9 cellular contexts compared by ENCODE assay signal in the genomic region with DNA sequence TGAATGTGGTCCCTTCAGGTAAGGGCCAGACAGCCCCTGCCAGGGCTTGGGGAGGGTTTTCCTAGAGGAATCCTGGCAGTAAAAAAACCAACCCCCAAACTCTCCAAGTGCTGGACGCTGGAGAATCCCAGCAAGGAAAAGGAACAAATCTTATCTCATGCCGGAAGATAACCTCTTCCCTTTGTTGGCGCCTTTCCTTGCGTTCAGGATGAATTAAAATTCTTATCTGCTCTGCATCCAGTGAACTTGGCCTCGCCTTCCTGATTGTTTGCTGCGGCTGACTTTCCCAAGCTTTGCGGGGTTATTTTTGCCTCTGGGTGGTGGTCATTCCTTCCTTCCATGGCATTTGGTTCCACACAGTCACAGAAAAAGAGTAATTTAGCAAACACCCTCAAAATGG.
DNase-seq lines count a peak whose midpoint lies in the region; ATAC-seq, FAIRE-seq and TF ChIP-seq lines count a peak whose summit lies in the region.
"Had no signal": no experiment of that assay in that cellular context is flagged by ENCODE, and none has a peak within 500 bp of the region (broad histone marks: within the 10 kb centered on the region; RNA-seq: fewer than 3 reads in every experiment).

No MANE protein-coding gene starts in this region.

- peaks cover 5% of the 10 kb centered on the region for H3K9me3 ChIP-seq in SK-N-SH

- H2AFZ ChIP-seq in SK-N-SH (ENCODE audit: low read depth): peak overlapping the region; percentile 78; the same call in 1 of the 2 replicates

- peaks cover 9% of the 10 kb centered on the region for H3K4me1 Mint-ChIP-seq in CD14-positive monocyte
- H3K4me1 Mint-ChIP-seq in nephron progenitor cell: peaks cover 33% of the 10 kb centered on the region

- no peaks in the 10 kb centered on the region for H3K36me3 ChIP-seq in SK-N-SH (replicated peaks in 1 of 2; ENCODE audit: control insufficient read depth in 1 of 2, insufficient read depth in 2 of 2, low read length in 1 of 2)

- TF ChIP-seq CTCF in CD14-positive monocyte (IDR thresholded peaks at IDR 0.05) (no peak), SK-N-SH (IDR thresholded peaks at IDR 0.05) (peak; percentile 14; the same call in 1 of the 2 replicates), fibroblast of mammary gland (conservative IDR thresholded peaks at IDR 0.05; ENCODE audit: control insufficient read depth, insufficient read depth, low read depth, low read length) (no peak), nephron progenitor cell (IDR thresholded peaks at IDR 0.05) (no peak)

- peaks cover 9% of the 10 kb centered on the region for H3F3A ChIP-seq in SK-N-SH (replicated peaks; ENCODE audit: insufficient read depth)

- H3K4me3 ChIP-seq in SK-N-SH (ENCODE audit: low read depth in 2 of 2, low read length in 1 of 2) (peak overlapping the region; percentile 67 to 73), fibroblast of mammary gland (ENCODE audit: control insufficient read depth, low read depth, low read length) (peak overlapping the region; percentile 62)

- intact Hi-C loops in CD14-positive monocyte (cut with micrococcal nuclease): loop anchor here in 1 of 2 donors (10.0 kb wide), 1 partner anchor 700 kb away; no protein-coding TSS in a partner anchor

- H3K27ac ChIP-seq in SK-N-SH (ENCODE audit: low read depth in 2 of 2, low read length in 1 of 2): peak overlapping the region in 1 of 2 experiments; percentile 69; a peak in 2 of 4 replicates

- whole genome bisulfite sequencing in SK-N-SH (ENCODE audit: low lambda C conversion rate): 69% methylated on average over 7 of the region's 7 CpGs

- no peak for ATAC-seq in GM18870 (IDR thresholded peaks at IDR 0.05; ENCODE audit: unreplicated experiment)

- 0 out of 4 replicates have a peak, but pooled peaks of 1 of the 2 experiments have one; percentile 3 for TF ChIP-seq EP300 in SK-N-SH (IDR thresholded peaks at IDR 0.05; ENCODE audit: borderline replicate concordance in 1 of 2, low read depth in 1 of 2, low read length in 1 of 2)

- peaks cover 10% of the 10 kb centered on the region; the same call in 1 of the 2 replicates for H3K79me2 ChIP-seq in SK-N-SH (ENCODE audit: insufficient read depth)

- H3K27me3 Mint-ChIP-seq in CD14-positive monocyte (ENCODE audit: low read depth in 3 of 3) (peaks cover 19 to 38% (median 20%) of the 10 kb centered on the region in 3 donors), nephron progenitor cell (ENCODE audit: low read depth, poor library complexity) (peaks cover 48% of the 10 kb centered on the region)

- H3K4me1 ChIP-seq in SK-N-SH (ENCODE audit: control insufficient read depth in 1 of 2, insufficient read depth in 2 of 2, low read depth in 1 of 2, low read length in 1 of 2): peaks cover 15 to 29% of the 10 kb centered on the region in 2 experiments; a peak in 3 of 4 replicates

- CTCF ChIA-PET in SK-N-SH (lab: Yijun Ruan, JAX): interaction anchor here (0.9 to 6.3 kb wide), 16 partner anchors 10 to 721 kb away, joined by 3 to 61 read pairs (median 4); partner anchors contain the start of gene TANC2

- no peaks in the 10 kb centered on the region for H4K20me1 ChIP-seq in SK-N-SH (ENCODE audit: insufficient read depth)

- peak overlapping the region; percentile 95 for H3K9ac ChIP-seq in SK-N-SH

- no peaks in the 10 kb centered on the region for H3K36me3 Mint-ChIP-seq in CD14-positive monocyte
- H3K36me3 Mint-ChIP-seq in nephron progenitor cell (ENCODE audit: low read depth): peaks cover 5% of the 10 kb centered on the region

- peak overlapping the region; percentile 93 for H3K4me2 ChIP-seq in SK-N-SH

- TF ChIP-seq RAD21 in SK-N-SH (IDR thresholded peaks at IDR 0.05; ENCODE audit: low read length): peak; percentile 15; the same call in 1 of the 2 replicates

- peak overlapping the region; percentile 82 to 87 for H3K4me3 Mint-ChIP-seq in CD14-positive monocyte
- H3K4me3 Mint-ChIP-seq in nephron progenitor cell: peak overlapping the region; percentile 83

- POLR2A ChIA-PET in SK-N-SH (lab: Yijun Ruan, JAX): interaction anchor here (0.5 to 1.5 kb wide), 2 partner anchors 152 to 264 kb away, joined by 3 read pairs; no protein-coding TSS in a partner anchor

- H3K9me2 ChIP-seq in SK-N-SH: no peaks in the 10 kb centered on the region

- peaks cover 0 to 13% (median 9%) of the 10 kb centered on the region in 7 donors for H3K9me3 Mint-ChIP-seq in CD14-positive monocyte
- peaks cover 29% of the 10 kb centered on the region for H3K9me3 Mint-ChIP-seq in nephron progenitor cell

- FAIRE-seq in GM19239 (lab: Jason Lieb, UNC): no peak

- no peak overlapping the region for H3K27ac Mint-ChIP-seq in CD14-positive monocyte
- no peak overlapping the region for H3K27ac Mint-ChIP-seq in nephron progenitor cell

- DNase-seq in CD14-positive monocyte (ENCODE audit: low spot score): no peak
- DNase-seq in SK-N-SH: no peak
- DNase-seq in fibroblast of mammary gland (ENCODE audit: low read depth): no peak
- DNase-seq in nephron progenitor cell: no peak
- no peak for DNase-seq in A172 (ENCODE audit: low spot score)
- DNase-seq in GM19239 (ENCODE audit: insufficient read length, low spot score): no peak
- DNase-seq in DMS153 treated with DMSO at 0.1 percent for 48 hours (lab: John Stamatoyannopoulos, UW; ENCODE audit: unreplicated experiment): no peak
- DNase-seq: kidney glomerular epithelial cell had no signal

- no peaks in the 10 kb centered on the region for H3K27me3 ChIP-seq in SK-N-SH (ENCODE audit: insufficient read depth)

TF ChIP-seq in SK-N-SH, 30 proteins besides CTCF, POLR2A, EP300 and RAD21:
- TF ChIP-seq SIN3A (IDR thresholded peaks at IDR 0.05; ENCODE audit: borderline replicate concordance, low read depth, low read length) (no peak), GABPA (IDR thresholded peaks at IDR 0.05; ENCODE audit: low read depth) (0 out of 2 replicates have a peak, but pooled peaks have one; percentile 9)
- TF ChIP-seq, protein P1, sequence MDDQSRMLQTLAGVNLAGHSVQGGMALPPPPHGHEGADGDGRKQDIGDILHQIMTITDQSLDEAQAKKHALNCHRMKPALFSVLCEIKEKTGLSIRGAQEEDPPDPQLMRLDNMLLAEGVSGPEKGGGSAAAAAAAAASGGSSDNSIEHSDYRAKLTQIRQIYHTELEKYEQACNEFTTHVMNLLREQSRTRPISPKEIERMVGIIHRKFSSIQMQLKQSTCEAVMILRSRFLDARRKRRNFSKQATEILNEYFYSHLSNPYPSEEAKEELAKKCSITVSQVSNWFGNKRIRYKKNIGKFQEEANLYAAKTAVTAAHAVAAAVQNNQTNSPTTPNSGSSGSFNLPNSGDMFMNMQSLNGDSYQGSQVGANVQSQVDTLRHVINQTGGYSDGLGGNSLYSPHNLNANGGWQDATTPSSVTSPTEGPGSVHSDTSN (IDR thresholded peaks at IDR 0.05): 0 out of 2 replicates have a peak, but pooled peaks have one; percentile 7
